ENCODE assay signal across 21 cellular contexts in the genomic region with DNA sequence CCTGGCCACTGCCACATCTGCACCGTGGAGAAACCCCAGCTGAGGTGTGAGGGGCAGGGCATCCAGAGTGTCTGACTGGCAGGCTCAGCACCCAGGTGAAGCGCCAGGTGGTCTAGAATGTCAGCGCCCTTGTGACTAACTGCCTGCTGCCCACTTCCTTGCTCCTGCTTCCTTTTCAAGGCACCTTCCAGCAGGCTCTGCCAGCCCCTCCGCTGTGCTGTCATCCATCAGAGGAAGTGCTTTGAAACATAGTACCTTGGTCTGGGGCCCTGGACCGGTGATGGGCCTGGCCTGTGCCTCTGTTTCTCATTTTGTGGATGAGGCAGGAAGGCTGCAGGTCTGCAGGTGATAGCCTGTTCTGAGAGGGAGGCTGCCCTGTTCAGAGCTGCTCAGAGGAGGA. TPM values are rescaled to one million over a fixed set of nuclear protein-coding genes. Genes with fewer than 3 reads are reported as not detected.
DNase-seq lines count a peak whose midpoint lies in the region; ATAC-seq and TF ChIP-seq lines count a peak whose summit lies in the region.
"Had no signal": no experiment of that assay in that cellular context is flagged by ENCODE, and none has a peak within 500 bp of the region (broad histone marks: within the 10 kb centered on the region; RNA-seq: fewer than 3 reads in every experiment).

No MANE protein-coding gene starts in this region.

- no peaks in the 10 kb centered on the region for H3K9me3 Mint-ChIP-seq in CD8-positive, alpha-beta T cell
- no peaks in the 10 kb centered on the region for H3K9me3 Mint-ChIP-seq in activated CD8-positive, alpha-beta T cell treated with anti-CD3 and anti-CD28 coated beads, Interleukin-2, amount 10 ng/mL, durations not matched to agents 7 days and 5 days (ENCODE audit: insufficient read depth)
- H3K9me3 Mint-ChIP-seq: brain, T-cell had no signal

- no peak overlapping the region for H3K4me3 Mint-ChIP-seq in CD8-positive, alpha-beta T cell
- peak overlapping the region; percentile 56 for H3K4me3 Mint-ChIP-seq in activated CD8-positive, alpha-beta T cell treated with anti-CD3 and anti-CD28 coated beads, Interleukin-2, amount 10 ng/mL, durations not matched to agents 7 days and 5 days
- H3K4me3 Mint-ChIP-seq: T-cell had no signal

- H3K27me3 Mint-ChIP-seq in CD8-positive, alpha-beta T cell (ENCODE audit: low read depth): peaks cover 18% of the 10 kb centered on the region
- H3K27me3 Mint-ChIP-seq in activated CD8-positive, alpha-beta T cell treated with anti-CD3 and anti-CD28 coated beads, Interleukin-2, amount 10 ng/mL, durations not matched to agents 7 days and 5 days (ENCODE audit: low read depth): peaks cover 22% of the 10 kb centered on the region

- no peaks in the 10 kb centered on the region for H3K36me3 ChIP-seq in BLaER1 treated with 17β-estradiol and CSF1 and Interleukin-3, amounts not matched to agents 10 nM and 100 nM
- H3K36me3 ChIP-seq in CD8-positive, alpha-beta T cell (ENCODE audit: insufficient read depth, low read length): no peaks in the 10 kb centered on the region
- no peaks in the 10 kb centered on the region for H3K36me3 ChIP-seq in lower lobe of right lung
- H3K36me3 ChIP-seq: transverse colon had no signal

- peak overlapping the region; percentile 23 to 85 (median 75) for H3K4me2 ChIP-seq in BLaER1 treated with 17β-estradiol and CSF1 and Interleukin-3, amounts not matched to agents 10 nM and 100 nM

- no peak overlapping the region for H3K4me3 ChIP-seq in BLaER1 treated with 17β-estradiol and CSF1 and Interleukin-3, amounts not matched to agents 10 nM and 100 nM
- no peak overlapping the region for H3K4me3 ChIP-seq in CD8-positive, alpha-beta T cell (ENCODE audit: low read depth, low read length)
- no peak overlapping the region for H3K4me3 ChIP-seq in lower lobe of right lung
- H3K4me3 ChIP-seq: transverse colon had no signal

- H3K9ac ChIP-seq in BLaER1 treated with 17β-estradiol and CSF1 and Interleukin-3, amounts not matched to agents 10 nM and 100 nM: peak overlapping the region in 5 of 11 experiments; percentile 1 to 26 (median 11); a peak in 5 of 22 replicates

- intact Hi-C loops in CD8-positive, alpha-beta T cell (cut with DNase I, micrococcal nuclease): no loop called here
- intact Hi-C loops in lower lobe of right lung (cut with DNase I) (no loop called here), posterior vena cava (cut with DNase I) (no loop called here)

- H3K36me3 Mint-ChIP-seq in CD8-positive, alpha-beta T cell: no peaks in the 10 kb centered on the region
- no peaks in the 10 kb centered on the region for H3K36me3 Mint-ChIP-seq in activated CD8-positive, alpha-beta T cell treated with anti-CD3 and anti-CD28 coated beads, Interleukin-2, amount 10 ng/mL, durations not matched to agents 7 days and 5 days (ENCODE audit: low read depth)
- H3K36me3 Mint-ChIP-seq: brain, T-cell had no signal

- peaks cover 54 to 94% (median 92%) of the 10 kb centered on the region in 10 experiments for H3K4me1 ChIP-seq in BLaER1 treated with 17β-estradiol and CSF1 and Interleukin-3, amounts not matched to agents 10 nM and 100 nM
- H3K4me1 ChIP-seq in CD8-positive, alpha-beta T cell (ENCODE audit: insufficient read depth, low read length): peaks cover 52% of the 10 kb centered on the region
- H3K4me1 ChIP-seq in lower lobe of right lung: peaks cover 99% of the 10 kb centered on the region

- POLR2A ChIA-PET in CD8-positive, alpha-beta T cell (lab: Charles Lee): no interaction called here
- POLR2A ChIA-PET in activated CD8-positive, alpha-beta T cell treated with anti-CD3 and anti-CD28 coated beads, Interleukin-2, amount 10 ng/mL, durations not matched to agents 7 days and 5 days (lab: Charles Lee): interaction anchor here (1.1 to 1.5 kb wide), 3 partner anchors 12 to 23 kb away, joined by 3 to 6 read pairs (median 3); no protein-coding TSS in a partner anchor

- ATAC-seq in CD8-positive, alpha-beta T cell: peak; percentile 30
- ATAC-seq in activated CD8-positive, alpha-beta T cell treated with anti-CD3 and anti-CD28 coated beads, Interleukin-2, amount 10 ng/mL, durations not matched to agents 7 days and 5 days: peak; percentile 49
- ATAC-seq in lower lobe of right lung (no peak), HG03442 (IDR thresholded peaks at IDR 0.05; ENCODE audit: unreplicated experiment) (no peak)

- H3K27ac ChIP-seq in BLaER1 treated with 17β-estradiol and CSF1 and Interleukin-3, amounts not matched to agents 10 nM and 100 nM: peak overlapping the region in 4 of 11 experiments; percentile 12 to 43 (median 19); a peak in 5 of 22 replicates
- no peak overlapping the region for H3K27ac ChIP-seq in CD8-positive, alpha-beta T cell (ENCODE audit: low read depth, low read length)
- H3K27ac ChIP-seq in lower lobe of right lung: peak overlapping the region; percentile 18
- H3K27ac ChIP-seq: transverse colon had no signal

- H3K9me3 ChIP-seq in BLaER1 treated with 17β-estradiol and CSF1 and Interleukin-3, amounts not matched to agents 10 nM and 100 nM (replicated peaks in 1 of 11): no peaks in the 10 kb centered on the region
- H3K9me3 ChIP-seq in CD8-positive, alpha-beta T cell (ENCODE audit: low read length): no peaks in the 10 kb centered on the region
- no peaks in the 10 kb centered on the region for H3K9me3 ChIP-seq in lower lobe of right lung
- H3K9me3 ChIP-seq: transverse colon had no signal

- H3K27ac Mint-ChIP-seq in CD8-positive, alpha-beta T cell: no peak overlapping the region
- H3K27ac Mint-ChIP-seq in activated CD8-positive, alpha-beta T cell treated with anti-CD3 and anti-CD28 coated beads, Interleukin-2, amount 10 ng/mL, durations not matched to agents 7 days and 5 days: peak overlapping the region; percentile 87

- CTCF ChIA-PET in CD8-positive, alpha-beta T cell (lab: Charles Lee): interaction anchor here (1.1 to 2.1 kb wide), 2 partner anchors 63 to 84 kb away, joined by 3 to 5 read pairs; no protein-coding TSS in a partner anchor
- CTCF ChIA-PET in activated CD8-positive, alpha-beta T cell treated with anti-CD3 and anti-CD28 coated beads, Interleukin-2, amount 10 ng/mL, durations not matched to agents 7 days and 5 days (lab: Charles Lee): interaction anchor here (0.7 to 3.0 kb wide), 5 partner anchors 10 to 83 kb away, joined by 3 to 19 read pairs (median 3); no protein-coding TSS in a partner anchor

- H4K20me1 ChIP-seq in BLaER1 treated with 17β-estradiol and CSF1 and Interleukin-3, amounts not matched to agents 10 nM and 100 nM: peaks cover 0 to 74% (median 7%) of the 10 kb centered on the region in 11 experiments; a peak in 8 of 22 replicates

- no peak for DNase-seq in CD8-positive, alpha-beta T cell
- peak; percentile 41 for DNase-seq in activated CD8-positive, alpha-beta T cell treated with anti-CD3 and anti-CD28 coated beads, Interleukin-2, amount 10 ng/mL, durations not matched to agents 7 days and 5 days
- DNase-seq in lower lobe of right lung (no peak), posterior vena cava (ENCODE audit: low spot score) (no peak), GOT3 (lab: John Stamatoyannopoulos, UW) (no peak)
- no peak for DNase-seq in activated effector memory CD4-positive, alpha-beta T cell treated with Interleukin-2 at 50 U/mL for 16 hours
- DNase-seq: activated CD8-positive, alpha-beta memory T cell treated with anti-CD3 and anti-CD28 coated beads, Interleukin-2, amount 50 U/mL, for 4 hours; activated naive CD4-positive, alpha-beta T cell treated with Interleukin-2 at 50 U/mL for 16 hours; C1 segment of cervical spinal cord; dermis blood vessel endothelial cell; hippocampal formation; NCI-H1092 treated with DMSO at 0.1 percent for 48 hours; NCI-H2171; RPMI8226; transverse colon had no signal

- peaks cover 53% of the 10 kb centered on the region for H3K4me1 Mint-ChIP-seq in CD8-positive, alpha-beta T cell (ENCODE audit: low read depth)
- H3K4me1 Mint-ChIP-seq in activated CD8-positive, alpha-beta T cell treated with anti-CD3 and anti-CD28 coated beads, Interleukin-2, amount 10 ng/mL, durations not matched to agents 7 days and 5 days (ENCODE audit: low read depth): peaks cover 84% of the 10 kb centered on the region

- peaks cover 0 to 22% (median 0%) of the 10 kb centered on the region in 11 experiments; a peak in 10 of 22 replicates for H3K27me3 ChIP-seq in BLaER1 treated with 17β-estradiol and CSF1 and Interleukin-3, amounts not matched to agents 10 nM and 100 nM
- no peaks in the 10 kb centered on the region for H3K27me3 ChIP-seq in CD8-positive, alpha-beta T cell (ENCODE audit: insufficient read depth, low read length)
- H3K27me3 ChIP-seq in lower lobe of right lung (ENCODE audit: low read depth): peaks cover 18% of the 10 kb centered on the region

- no peak for TF ChIP-seq CTCF in CD8-positive, alpha-beta T cell (IDR thresholded peaks at IDR 0.05)
- no peak for TF ChIP-seq CTCF in lower lobe of right lung (IDR thresholded peaks at IDR 0.05)

RNA-seq across cellular contexts. Expression of a gene that starts 5.5 kb away (rescaled TPM):
- 1 to 10 TPM in 1 of 2 experiments, under 1 TPM in 1; 0.64 to 1.1 TPM for total RNA-seq in CD8-positive, alpha-beta T cell
- 1 to 10 TPM; 4.0 to 4.2 TPM for total RNA-seq in activated CD8-positive, alpha-beta T cell treated with anti-CD3 and anti-CD28 coated beads, Interleukin-2, amount 10 ng/mL, durations not matched to agents 7 days and 5 days
- total RNA-seq in lower lobe of right lung (42.0 TPM), posterior vena cava (10 to 100 TPM; 16.2 to 20.9 TPM)
- total RNA-seq: osteocyte had no signal

RNA-seq across cellular contexts. Expression of a gene that starts 51.0 kb away (rescaled TPM):
- total RNA-seq in CD8-positive, alpha-beta T cell: 10 to 100 TPM; 69.8 to 71.8 TPM
- total RNA-seq in activated CD8-positive, alpha-beta T cell treated with anti-CD3 and anti-CD28 coated beads, Interleukin-2, amount 10 ng/mL, durations not matched to agents 7 days and 5 days: 10 to 100 TPM; 70.7 to 76.7 TPM
- total RNA-seq in lower lobe of right lung: 38.8 TPM
- 10 to 100 TPM; 37.9 to 41.0 TPM for total RNA-seq in posterior vena cava

RNA-seq across cellular contexts. Expression of a gene that starts 56.2 kb away (rescaled TPM):
- total RNA-seq in CD8-positive, alpha-beta T cell: not detected
- not detected for total RNA-seq in activated CD8-positive, alpha-beta T cell treated with anti-CD3 and anti-CD28 coated beads, Interleukin-2, amount 10 ng/mL, durations not matched to agents 7 days and 5 days
- total RNA-seq in lower lobe of right lung (3.7 TPM), posterior vena cava (not detected)
- total RNA-seq: dermis blood vessel endothelial cell, fibroblast of lung, osteocyte, T-cell had no signal

Comparison
In these comparisons a context has a peak if more than half of its experiments do, and no peak if none do; other contexts are left out.
1. ATAC-seq: peak in CD8-positive, alpha-beta T cell (single experiment) and activated CD8-positive, alpha-beta T cell treated with anti-CD3 and anti-CD28 coated beads, Interleukin-2, amount 10 ng/mL, durations not matched to agents 7 days and 5 days (single experiment); none in lower lobe of right lung (0 of 2) and HG03442 (single experiment).